ENCODE assay signal across 8 cellular contexts in the genomic region with DNA sequence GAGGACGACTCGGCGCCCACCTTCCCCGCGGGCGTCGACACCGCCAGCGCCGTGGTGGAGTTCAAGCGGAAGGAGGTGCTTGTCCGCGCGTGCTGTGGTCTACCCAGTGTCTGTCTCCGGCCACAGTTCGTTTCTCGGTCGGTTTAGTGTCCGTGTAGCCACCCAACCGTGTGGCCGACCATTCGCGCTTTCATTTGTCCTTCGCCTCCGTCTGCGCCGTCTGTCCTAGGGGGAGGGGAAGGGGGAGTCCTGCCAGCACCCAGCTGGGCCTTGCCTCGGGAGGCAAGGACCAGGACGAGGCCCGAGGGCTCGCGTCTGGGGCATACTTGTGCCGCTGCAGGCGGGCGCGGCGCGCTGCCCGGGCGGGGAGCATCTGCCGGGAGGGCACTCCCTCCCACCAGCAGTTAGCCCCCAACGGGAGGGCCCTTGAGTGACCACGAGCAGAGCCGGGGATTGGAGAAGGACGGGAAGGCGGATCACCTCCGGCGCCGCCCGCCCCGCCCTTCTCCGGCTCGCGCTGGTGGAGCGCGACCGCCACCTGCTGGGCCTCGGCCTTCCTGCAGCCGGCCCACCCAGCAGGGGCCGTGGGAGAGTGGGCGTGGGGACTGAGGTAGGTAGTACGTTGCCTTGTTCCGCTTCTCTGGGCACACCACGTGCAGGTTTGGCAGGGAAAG.
DNase-seq lines count a peak whose midpoint lies in the region; ATAC-seq lines count a peak whose summit lies in the region.

No MANE protein-coding gene starts in this region.

- H4K20me1 ChIP-seq in BLaER1 treated with 17β-estradiol and CSF1 and Interleukin-3, amounts not matched to agents 10 nM and 100 nM = no peaks in the 10 kb centered on the region; a peak in 1 of 22 replicates

- H3K36me3 ChIP-seq in BLaER1 treated with 17β-estradiol and CSF1 and Interleukin-3, amounts not matched to agents 10 nM and 100 nM = no peaks in the 10 kb centered on the region

- DNase-seq in GM19238 (ENCODE audit: insufficient read length, low spot score) = peak; percentile 82
- peak; percentile 9 for DNase-seq in NOMO-1 treated with dmso at 0.1 percent for 144 hours (lab: John Stamatoyannopoulos, UW; ENCODE audit: unreplicated experiment)
- DNase-seq in activated CD8-positive, alpha-beta memory T cell treated with anti-CD3 and anti-CD28 coated beads, Interleukin-2, amount 50 U/mL, for 4 hours = peak; percentile 80
- DNase-seq in epidermal melanocyte (ENCODE audit: insufficient read length, low spot score) = peak; percentile 70
- peak; percentile 33 for DNase-seq in middle frontal gyrus (ENCODE audit: extremely low spot score, low spot score)
- DNase-seq in stimulated activated CD8-positive, alpha-beta memory T cell treated with anti-CD3 and anti-CD28 coated beads, Interleukin-15, amount 100 ng/mL, for 24 hours (ENCODE audit: low read depth) = peak; percentile 69

- H3K4me3 ChIP-seq in BLaER1 treated with 17β-estradiol and CSF1 and Interleukin-3, amounts not matched to agents 10 nM and 100 nM = peak overlapping the region; percentile 48 to 69 (median 58)

- H3K9ac ChIP-seq in BLaER1 treated with 17β-estradiol and CSF1 and Interleukin-3, amounts not matched to agents 10 nM and 100 nM = peak overlapping the region; percentile 48 to 73 (median 62); a peak in 18 of 22 replicates

- H3K27ac ChIP-seq in BLaER1 treated with 17β-estradiol and CSF1 and Interleukin-3, amounts not matched to agents 10 nM and 100 nM = peak overlapping the region in 8 of 11 experiments; percentile 14 to 60 (median 38); a peak in 14 of 22 replicates

- peak; percentile 86 for ATAC-seq in HG03354 (IDR thresholded peaks at IDR 0.05; ENCODE audit: poor library complexity, severe bottlenecking, unreplicated experiment)

- peak overlapping the region; percentile 89 to 99 (median 93) for H3K4me2 ChIP-seq in BLaER1 treated with 17β-estradiol and CSF1 and Interleukin-3, amounts not matched to agents 10 nM and 100 nM

- no peaks in the 10 kb centered on the region for H3K9me3 ChIP-seq in BLaER1 treated with 17β-estradiol and CSF1 and Interleukin-3, amounts not matched to agents 10 nM and 100 nM (replicated peaks in 1 of 11)

- peaks cover 19 to 30% (median 24%) of the 10 kb centered on the region in 11 experiments for H3K27me3 ChIP-seq in BLaER1 treated with 17β-estradiol and CSF1 and Interleukin-3, amounts not matched to agents 10 nM and 100 nM

- peaks cover 38 to 61% (median 50%) of the 10 kb centered on the region in 10 experiments for H3K4me1 ChIP-seq in BLaER1 treated with 17β-estradiol and CSF1 and Interleukin-3, amounts not matched to agents 10 nM and 100 nM

Comparison
In these comparisons a context has a peak if more than half of its experiments do, and no peak if none do; other contexts are left out.
1. Peak in every context shown above with its lines: DNase-seq, ATAC-seq, H3K4me3 ChIP-seq and H3K27ac ChIP-seq.
2. DNase-seq: peak in every context shown above with its lines; median percentile 82 in GM19238; 80 in activated CD8-positive, alpha-beta memory T cell treated with anti-CD3 and anti-CD28 coated beads, Interleukin-2, amount 50 U/mL, for 4 hours; 70 in epidermal melanocyte; 69 in stimulated activated CD8-positive, alpha-beta memory T cell treated with anti-CD3 and anti-CD28 coated beads, Interleukin-15, amount 100 ng/mL, for 24 hours; 33 in middle frontal gyrus; 9 in NOMO-1 treated with dmso at 0.1 percent for 144 hours.